Comparison of ENCODE assay signal across 8 cellular contexts in genomic region chr22:43923191-43923590, GRCh38. TPM values are rescaled to one million over a fixed set of nuclear protein-coding genes. Genes with fewer than 3 reads are reported as not detected.
DNase-seq lines count a peak whose midpoint lies in the region; ATAC-seq and TF ChIP-seq lines count a peak whose summit lies in the region.

No MANE protein-coding gene starts in this region.

- peaks cover 0 to 14% (median 9%) of the 10 kb centered on the region in 4 donors for H3K4me1 Mint-ChIP-seq in CD4-positive, CD25-positive, alpha-beta regulatory T cell
- peaks cover 6% of the 10 kb centered on the region for H3K4me1 Mint-ChIP-seq in activated naive CD8-positive, alpha-beta T cell treated with anti-CD3 and anti-CD28 coated beads, Interleukin-2, amount 50 U/mL, for 24 hours

- TF ChIP-seq CTCF in HL-60 (IDR thresholded peaks at IDR 0.05; ENCODE audit: insufficient read depth, low read length) (no peak), liver (IDR thresholded peaks at IDR 0.05; ENCODE audit: low read depth, low read length, missing input control) (no peak), vagina (IDR thresholded peaks at IDR 0.05) (no peak)

- TF ChIP-seq POLR2A in vagina (IDR thresholded peaks at IDR 0.05), result no peak

- intact Hi-C loops in vagina (cut with DNase I), result no loop called here

- H3K9me3 Mint-ChIP-seq in CD4-positive, CD25-positive, alpha-beta regulatory T cell, result peaks cover 0 to 2% (median 0%) of the 10 kb centered on the region in 7 donors
- H3K9me3 Mint-ChIP-seq in activated naive CD8-positive, alpha-beta T cell treated with anti-CD3 and anti-CD28 coated beads, Interleukin-2, amount 50 U/mL, for 24 hours, result no peaks in the 10 kb centered on the region

- no peak overlapping the region for H3K9ac ChIP-seq in liver (ENCODE audit: low read depth in 1 of 2, low read length in 2 of 2)

- no peak overlapping the region for H3K27ac ChIP-seq in CD4-positive, CD25-positive, alpha-beta regulatory T cell (ENCODE audit: insufficient read depth, low read length, poor library complexity, severe bottlenecking)
- H3K27ac ChIP-seq in HL-60 (replicated peaks) (no peak overlapping the region), liver (ENCODE audit: low read depth in 1 of 2, low read length in 2 of 2) (peak overlapping the region; percentile 48 to 60), vagina (peak overlapping the region; percentile 56)

- H3K27ac Mint-ChIP-seq in CD4-positive, CD25-positive, alpha-beta regulatory T cell, result peak overlapping the region in 1 of 3 donors; percentile 57
- no peak overlapping the region for H3K27ac Mint-ChIP-seq in activated naive CD8-positive, alpha-beta T cell treated with anti-CD3 and anti-CD28 coated beads, Interleukin-2, amount 50 U/mL, for 24 hours

- H3K4me1 ChIP-seq in CD4-positive, CD25-positive, alpha-beta regulatory T cell (ENCODE audit: control insufficient read depth, insufficient read depth, low read length, poor library complexity, severe bottlenecking), result peaks cover 9% of the 10 kb centered on the region
- H3K4me1 ChIP-seq in liver (ENCODE audit: control insufficient read depth in 4 of 4, insufficient read depth in 4 of 4, low read length in 3 of 4) (peaks cover 11 to 54% (median 35%) of the 10 kb centered on the region in 4 donors), vagina (peaks cover 24% of the 10 kb centered on the region)

- peak in 1 of 3 donors; percentile 31 for DNase-seq in CD4-positive, CD25-positive, alpha-beta regulatory T cell
- DNase-seq in HL-60 (ENCODE audit: low read depth in 1 of 2, low spot score in 1 of 2), result peak in 1 of 2 experiments; percentile 3
- DNase-seq in activated naive CD8-positive, alpha-beta T cell treated with anti-CD3 and anti-CD28 coated beads, Interleukin-2, amount 50 U/mL, for 24 hours, result peak; percentile 9
- no peak for DNase-seq in vagina (ENCODE audit: extremely low spot score in 2 of 2)
- no peak for DNase-seq in medulla oblongata (ENCODE audit: extremely low spot score)

- H3K4me3 ChIP-seq in CD4-positive, CD25-positive, alpha-beta regulatory T cell (ENCODE audit: low read depth, low read length), result no peak overlapping the region
- H3K4me3 ChIP-seq in HL-60 (replicated peaks; ENCODE audit: insufficient read depth, low read length) (peak overlapping the region; percentile 47; the same call in 1 of the 2 replicates), liver (ENCODE audit: low read depth in 1 of 3, low read length in 3 of 3) (peak overlapping the region in 1 of 3 donors; percentile 77), vagina (peak overlapping the region; percentile 57 to 60)

- no peaks in the 10 kb centered on the region for H3K9me3 ChIP-seq in CD4-positive, CD25-positive, alpha-beta regulatory T cell (ENCODE audit: control insufficient read depth in 2 of 2, low read length in 2 of 2)
- H3K9me3 ChIP-seq in liver (ENCODE audit: control insufficient read depth in 4 of 4, low read length in 3 of 4) (no peaks in the 10 kb centered on the region), vagina (no peaks in the 10 kb centered on the region)

- peak overlapping the region; percentile 79 to 90 (median 84) for H3K4me3 Mint-ChIP-seq in CD4-positive, CD25-positive, alpha-beta regulatory T cell
- H3K4me3 Mint-ChIP-seq in activated naive CD8-positive, alpha-beta T cell treated with anti-CD3 and anti-CD28 coated beads, Interleukin-2, amount 50 U/mL, for 24 hours, result peak overlapping the region; percentile 74

- H3K36me3 ChIP-seq in CD4-positive, CD25-positive, alpha-beta regulatory T cell (ENCODE audit: control insufficient read depth, insufficient read depth, low read length), result no peaks in the 10 kb centered on the region
- peaks cover 0 to 3% (median 0%) of the 10 kb centered on the region in 4 donors for H3K36me3 ChIP-seq in liver (ENCODE audit: control insufficient read depth in 4 of 4, insufficient read depth in 3 of 4, low read depth in 1 of 4, low read length in 3 of 4)
- H3K36me3 ChIP-seq in vagina, result no peaks in the 10 kb centered on the region

- no peak for TF ChIP-seq RAD21 in liver (IDR thresholded peaks at IDR 0.05)

- H3K36me3 Mint-ChIP-seq in CD4-positive, CD25-positive, alpha-beta regulatory T cell, result peaks cover 3% of the 10 kb centered on the region
- no peaks in the 10 kb centered on the region for H3K36me3 Mint-ChIP-seq in activated naive CD8-positive, alpha-beta T cell treated with anti-CD3 and anti-CD28 coated beads, Interleukin-2, amount 50 U/mL, for 24 hours (ENCODE audit: low read depth)

- peak in 1 of 2 donors; percentile 46 for ATAC-seq in CD4-positive, CD25-positive, alpha-beta regulatory T cell (ENCODE audit: low read depth in 2 of 2)
- ATAC-seq in activated naive CD8-positive, alpha-beta T cell treated with anti-CD3 and anti-CD28 coated beads, Interleukin-2, amount 50 U/mL, for 24 hours, result no peak
- no peak for ATAC-seq in GM21723 (IDR thresholded peaks at IDR 0.05; ENCODE audit: unreplicated experiment)
- ATAC-seq in GM21390 (IDR thresholded peaks at IDR 0.05; ENCODE audit: unreplicated experiment), result no peak

- H3K27me3 Mint-ChIP-seq in CD4-positive, CD25-positive, alpha-beta regulatory T cell, result peaks cover 55% of the 10 kb centered on the region
- H3K27me3 Mint-ChIP-seq in activated naive CD8-positive, alpha-beta T cell treated with anti-CD3 and anti-CD28 coated beads, Interleukin-2, amount 50 U/mL, for 24 hours, result peaks cover 20% of the 10 kb centered on the region

- peaks cover 2% of the 10 kb centered on the region for H3K27me3 ChIP-seq in CD4-positive, CD25-positive, alpha-beta regulatory T cell (ENCODE audit: control insufficient read depth, insufficient read depth, low read length)
- H3K27me3 ChIP-seq in HL-60 (ENCODE audit: insufficient read depth, poor library complexity, severe bottlenecking), result peaks cover 17% of the 10 kb centered on the region
- H3K27me3 ChIP-seq in liver (ENCODE audit: control insufficient read depth in 4 of 4, insufficient read depth in 4 of 4, low read length in 3 of 4), result no peaks in the 10 kb centered on the region
- no peaks in the 10 kb centered on the region for H3K27me3 ChIP-seq in vagina

- 3% methylated on average over 13 of the region's 13 CpGs for WGBS in liver

TF ChIP-seq in liver, 16 proteins besides CTCF, POLR2A, EP300 and RAD21 (continues in another document):
- TF ChIP-seq TAF1 (conservative IDR thresholded peaks at IDR 0.05) (no peak), REST (IDR thresholded peaks at IDR 0.05) (no peak), MAX (IDR thresholded peaks at IDR 0.05) (no peak), EGR1 (IDR thresholded peaks at IDR 0.05; ENCODE audit: low read depth in 2 of 2) (no peak), JUND (IDR thresholded peaks at IDR 0.05) (no peak), NR2F2 (IDR thresholded peaks at IDR 0.05) (no peak), YY1 (IDR thresholded peaks at IDR 0.05) (no peak)
- TF ChIP-seq, protein P1, sequence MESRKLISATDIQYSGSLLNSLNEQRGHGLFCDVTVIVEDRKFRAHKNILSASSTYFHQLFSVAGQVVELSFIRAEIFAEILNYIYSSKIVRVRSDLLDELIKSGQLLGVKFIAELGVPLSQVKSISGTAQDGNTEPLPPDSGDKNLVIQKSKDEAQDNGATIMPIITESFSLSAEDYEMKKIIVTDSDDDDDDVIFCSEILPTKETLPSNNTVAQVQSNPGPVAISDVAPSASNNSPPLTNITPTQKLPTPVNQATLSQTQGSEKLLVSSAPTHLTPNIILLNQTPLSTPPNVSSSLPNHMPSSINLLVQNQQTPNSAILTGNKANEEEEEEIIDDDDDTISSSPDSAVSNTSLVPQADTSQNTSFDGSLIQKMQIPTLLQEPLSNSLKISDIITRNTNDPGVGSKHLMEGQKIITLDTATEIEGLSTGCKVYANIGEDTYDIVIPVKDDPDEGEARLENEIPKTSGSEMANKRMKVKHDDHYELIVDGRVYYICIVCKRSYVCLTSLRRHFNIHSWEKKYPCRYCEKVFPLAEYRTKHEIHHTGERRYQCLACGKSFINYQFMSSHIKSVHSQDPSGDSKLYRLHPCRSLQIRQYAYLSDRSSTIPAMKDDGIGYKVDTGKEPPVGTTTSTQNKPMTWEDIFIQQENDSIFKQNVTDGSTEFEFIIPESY (IDR thresholded peaks at IDR 0.05), result no peak

RNA-seq across cellular contexts. Expression of gene PNPLA3, which starts 0.4 kb away (rescaled TPM):
- total RNA-seq in CD4-positive, CD25-positive, alpha-beta regulatory T cell, result not detected
- not detected for polyA plus RNA-seq in CD4-positive, CD25-positive, alpha-beta regulatory T cell
- total RNA-seq in liver (10 to 100 TPM; 29.6 to 59.1 TPM), vagina (not detected)
- 10 to 100 TPM; 15.9 to 19.9 TPM for polyA plus RNA-seq in liver

RNA-seq across cellular contexts. Expression of gene PNPLA5, which starts 31.4 kb away (rescaled TPM):
- not detected for total RNA-seq in CD4-positive, CD25-positive, alpha-beta regulatory T cell
- not detected for polyA plus RNA-seq in CD4-positive, CD25-positive, alpha-beta regulatory T cell
- not detected for total RNA-seq in liver
- polyA plus RNA-seq in liver, result not detected
- not detected for total RNA-seq in vagina

RNA-seq across cellular contexts. Expression of gene SAMM50, which starts 32.1 kb away (rescaled TPM):
- 25.1 TPM for total RNA-seq in CD4-positive, CD25-positive, alpha-beta regulatory T cell
- polyA plus RNA-seq in CD4-positive, CD25-positive, alpha-beta regulatory T cell, result 10 to 100 TPM; 75.3 to 96.4 (median 76.6) TPM
- total RNA-seq in liver (10 to 100 TPM; 28.4 to 30.1 TPM), vagina (22.3 TPM)
- 10 to 100 TPM; 19.2 to 23.6 TPM for polyA plus RNA-seq in liver

Comparison
In these comparisons a context has a peak if more than half of its experiments do, and no peak if none do; other contexts are left out.
1. H3K27ac ChIP-seq: peak in liver (2 of 2) and vagina (single experiment); none in CD4-positive, CD25-positive, alpha-beta regulatory T cell (single experiment) and HL-60 (single experiment).
2. RNA of gene PNPLA3, which starts 0.4 kb away (total RNA-seq): 29.6 to 59.1 TPM in liver; not detected in CD4-positive, CD25-positive, alpha-beta regulatory T cell (single experiment) and not detected in vagina (single experiment); every median in the first group is over 10 times any median in the second.